In the genomic region with DNA sequence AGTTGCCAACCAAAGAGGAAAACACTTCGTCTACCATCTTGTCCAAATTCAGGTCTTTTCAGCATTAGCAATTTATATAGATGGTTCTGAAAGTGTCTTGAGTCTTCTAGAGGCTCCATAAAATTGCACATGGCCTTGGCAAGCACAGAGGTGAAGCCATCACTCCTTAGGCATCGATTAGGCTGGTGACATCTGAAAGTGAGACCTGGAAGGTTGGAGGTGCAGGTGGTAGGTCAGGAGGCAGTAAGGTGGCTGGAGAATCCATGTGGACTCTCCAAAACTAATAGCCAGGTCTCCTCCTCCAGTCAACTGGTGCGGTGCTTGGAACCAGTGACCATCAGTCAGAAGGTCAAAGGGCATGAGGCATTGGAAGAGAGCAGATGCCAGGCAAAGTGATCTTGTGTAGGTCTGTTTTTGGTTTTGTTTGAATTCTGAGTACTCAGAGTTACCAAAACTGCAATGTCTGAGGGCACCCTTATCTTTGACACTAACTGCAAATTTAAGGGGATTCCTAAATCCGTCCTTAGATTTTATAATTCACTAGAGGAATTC, we compare ENCODE assay signal across 20 cellular contexts.
"Had no signal": no experiment of that assay in that cellular context is flagged by ENCODE, and none has a peak within 500 bp of the region (broad histone marks: within the 10 kb centered on the region; RNA-seq: fewer than 3 reads in every experiment).

No MANE protein-coding gene starts in this region.

- H3K36me3 ChIP-seq: Peyer's patch, SJSA1 had no signal

- H3K9me3 ChIP-seq: Peyer's patch, SJSA1 had no signal

- H3K4me3 ChIP-seq: K562, Peyer's patch, SJSA1 had no signal

- H3K27ac Mint-ChIP-seq: activated CD8-positive, alpha-beta T cell treated with anti-CD3 and anti-CD28 coated beads for 36 hours; activated naive CD4-positive, alpha-beta T cell treated with anti-CD3 and anti-CD28 coated beads, Interleukin-2, amount 50 U/mL, for 24 hours; activated T-cell treated with anti-CD3 and anti-CD28 coated beads, Interleukin-2, amount 50 U/mL, for 24 hours; activated T-helper 1 cell treated with anti-CD3 and anti-CD28 coated beads, Interleukin-12 subunit alpha, Interleukin-12 subunit beta, Interleukin-2, Interleukin-4 antibody, amounts not matched to agents 30 ng/mL and 10 ng/mL and 1 ng/mL, durations not matched to agents 14 hours and 24 hours and 36 hours had no signal

- H3K27ac ChIP-seq: RWPE1, SJSA1 had no signal

- H3K4me3 Mint-ChIP-seq: activated CD8-positive, alpha-beta T cell treated with anti-CD3 and anti-CD28 coated beads for 36 hours; activated naive CD4-positive, alpha-beta T cell treated with anti-CD3 and anti-CD28 coated beads, Interleukin-2, amount 50 U/mL, for 24 hours; activated T-cell treated with anti-CD3 and anti-CD28 coated beads, Interleukin-2, amount 50 U/mL, for 24 hours; activated T-helper 1 cell treated with anti-CD3 and anti-CD28 coated beads, Interleukin-12 subunit alpha, Interleukin-12 subunit beta, Interleukin-2, Interleukin-4 antibody, amounts not matched to agents 30 ng/mL and 10 ng/mL and 1 ng/mL, durations not matched to agents 14 hours and 24 hours and 36 hours had no signal

- H3K27me3 Mint-ChIP-seq: activated CD8-positive, alpha-beta T cell treated with anti-CD3 and anti-CD28 coated beads for 36 hours; activated naive CD4-positive, alpha-beta T cell treated with anti-CD3 and anti-CD28 coated beads, Interleukin-2, amount 50 U/mL, for 24 hours; activated T-cell treated with anti-CD3 and anti-CD28 coated beads, Interleukin-2, amount 50 U/mL, for 24 hours had no signal

- DNase-seq: activated CD4-positive, alpha-beta T cell treated with anti-CD3 and anti-CD28 coated beads for 4 hours; activated CD8-positive, alpha-beta T cell treated with anti-CD3 and anti-CD28 coated beads for 36 hours; activated effector memory CD4-positive, alpha-beta T cell treated with Interleukin-2 at 50 U/mL for 16 hours; activated naive CD4-positive, alpha-beta T cell; activated T-cell treated with anti-CD3 and anti-CD28 coated beads, Interleukin-2, amount 50 U/mL, for 24 hours; aorta; Karpas-422; MM.1S; NCI-H1105; NCI-H1436; NCI-H2081; NCI-H510A treated with DMSO at 0.1 percent for 48 hours; Right ventricle myocardium superior; SW 1271 had no signal

- H3K4me1 ChIP-seq: Peyer's patch had no signal

- H3K27me3 ChIP-seq: Peyer's patch, SJSA1 had no signal

- H3K4me1 Mint-ChIP-seq: activated naive CD4-positive, alpha-beta T cell treated with anti-CD3 and anti-CD28 coated beads, Interleukin-2, amount 50 U/mL, for 24 hours had no signal
